16 cellular contexts compared by ENCODE assay signal in genomic region chr7:18694484-18694883, GRCh38.
DNase-seq lines count a peak whose midpoint lies in the region; ATAC-seq and TF ChIP-seq lines count a peak whose summit lies in the region.
"Had no signal": no experiment of that assay in that cellular context is flagged by ENCODE, and none has a peak within 500 bp of the region (broad histone marks: within the 10 kb centered on the region; RNA-seq: fewer than 3 reads in every experiment).

No MANE protein-coding gene starts in this region.

- no peaks in the 10 kb centered on the region for H3K36me3 ChIP-seq in left lung

- H3K9me3 Mint-ChIP-seq in mesothelial cell of epicardium: no peaks in the 10 kb centered on the region
- H3K9me3 Mint-ChIP-seq in activated T-helper 2 cell treated with anti-CD3 and anti-CD28 coated beads, Interferon-gamma antibody, Interleukin-2, Interleukin-4, amounts not matched to agents 10 μg/mL and 5 μg/mL and 100 μg/mL, durations not matched to agents 14 hours and 24 hours and 36 hours: no peaks in the 10 kb centered on the region
- H3K9me3 Mint-ChIP-seq: CD8-positive, alpha-beta T cell; GM23338; H9 had no signal

- no peaks in the 10 kb centered on the region for H3K36me3 Mint-ChIP-seq in mesothelial cell of epicardium
- no peaks in the 10 kb centered on the region for H3K36me3 Mint-ChIP-seq in activated T-helper 2 cell treated with anti-CD3 and anti-CD28 coated beads, Interferon-gamma antibody, Interleukin-2, Interleukin-4, amounts not matched to agents 10 μg/mL and 5 μg/mL and 100 μg/mL, durations not matched to agents 14 hours and 24 hours and 36 hours (ENCODE audit: low read depth)
- H3K36me3 Mint-ChIP-seq: CD4-positive, CD25-positive, alpha-beta regulatory T cell; CD8-positive, alpha-beta T cell had no signal

- H3K4me3 Mint-ChIP-seq in mesothelial cell of epicardium: no peak overlapping the region
- H3K4me3 Mint-ChIP-seq in activated T-helper 2 cell treated with anti-CD3 and anti-CD28 coated beads, Interferon-gamma antibody, Interleukin-2, Interleukin-4, amounts not matched to agents 10 μg/mL and 5 μg/mL and 100 μg/mL, durations not matched to agents 14 hours and 24 hours and 36 hours (ENCODE audit: low read depth): no peak overlapping the region
- H3K4me3 Mint-ChIP-seq: CD4-positive, CD25-positive, alpha-beta regulatory T cell; CD8-positive, alpha-beta T cell; GM23338; H9 had no signal

- H3K27ac Mint-ChIP-seq in mesothelial cell of epicardium: peak overlapping the region; percentile 63
- H3K27ac Mint-ChIP-seq in activated T-helper 2 cell treated with anti-CD3 and anti-CD28 coated beads, Interferon-gamma antibody, Interleukin-2, Interleukin-4, amounts not matched to agents 10 μg/mL and 5 μg/mL and 100 μg/mL, durations not matched to agents 14 hours and 24 hours and 36 hours: no peak overlapping the region
- H3K27ac Mint-ChIP-seq: CD4-positive, CD25-positive, alpha-beta regulatory T cell; CD8-positive, alpha-beta T cell; GM23338; H9 had no signal

- H3K4me3 ChIP-seq in left lung: no peak overlapping the region
- H3K4me3 ChIP-seq: BLaER1, GM23338 had no signal

- no peak overlapping the region for H3K27ac ChIP-seq in left lung
- H3K27ac ChIP-seq: BLaER1, C4-2B had no signal

- intact Hi-C loops in left lung (cut with DNase I): no loop called here
- intact Hi-C loops in activated T-helper 2 cell treated with anti-CD3 and anti-CD28 coated beads, Interferon-gamma antibody, Interleukin-2, Interleukin-4, amounts not matched to agents 10 μg/mL and 5 μg/mL and 100 μg/mL, durations not matched to agents 14 hours and 24 hours and 36 hours (cut with micrococcal nuclease): no loop called here

- no peaks in the 10 kb centered on the region for H3K27me3 Mint-ChIP-seq in mesothelial cell of epicardium (ENCODE audit: low read depth)
- no peaks in the 10 kb centered on the region for H3K27me3 Mint-ChIP-seq in activated T-helper 2 cell treated with anti-CD3 and anti-CD28 coated beads, Interferon-gamma antibody, Interleukin-2, Interleukin-4, amounts not matched to agents 10 μg/mL and 5 μg/mL and 100 μg/mL, durations not matched to agents 14 hours and 24 hours and 36 hours (ENCODE audit: low read depth)
- H3K27me3 Mint-ChIP-seq: CD4-positive, CD25-positive, alpha-beta regulatory T cell had no signal

- ATAC-seq in SK-N-SH treated with all-trans-retinoic acid at 6 μM for 48 hours: no peak
- ATAC-seq in left lung: no peak
- ATAC-seq: CD8-positive, alpha-beta T cell; GM23338; HCT116 had no signal

- TF ChIP-seq CTCF in mesothelial cell of epicardium (IDR thresholded peaks at IDR 0.05; ENCODE audit: unreplicated experiment): no peak
- TF ChIP-seq CTCF in left lung (IDR thresholded peaks at IDR 0.05): no peak

- H3K27me3 ChIP-seq in left lung: no peaks in the 10 kb centered on the region
- H3K27me3 ChIP-seq: BLaER1 had no signal

- no peaks in the 10 kb centered on the region for H3K9me3 ChIP-seq in left lung
- H3K9me3 ChIP-seq: BLaER1, Caco-2 had no signal

- no peaks in the 10 kb centered on the region for H3K4me1 ChIP-seq in left lung
- H3K4me1 ChIP-seq: BLaER1, Caco-2 had no signal

- DNase-seq in SK-N-DZ (ENCODE audit: low spot score): peak; percentile 98
- DNase-seq in mesothelial cell of epicardium (ENCODE audit: low spot score in 2 of 2, unreplicated experiment in 2 of 2): no peak
- DNase-seq in left lung: no peak
- no peak for DNase-seq in putamen (ENCODE audit: low spot score)
- DNase-seq in activated T-helper 2 cell treated with anti-CD3 and anti-CD28 coated beads, Interferon-gamma antibody, Interleukin-2, Interleukin-4, amounts not matched to agents 10 μg/mL and 5 μg/mL and 100 μg/mL, durations not matched to agents 14 hours and 24 hours and 36 hours (ENCODE audit: low spot score): no peak
- DNase-seq: Caco-2; CD4-positive, CD25-positive, alpha-beta regulatory T cell; CD8-positive, alpha-beta T cell; DMS153; DND-41; H9 had no signal

- peaks cover 67% of the 10 kb centered on the region for H3K4me1 Mint-ChIP-seq in mesothelial cell of epicardium
- no peaks in the 10 kb centered on the region for H3K4me1 Mint-ChIP-seq in activated T-helper 2 cell treated with anti-CD3 and anti-CD28 coated beads, Interferon-gamma antibody, Interleukin-2, Interleukin-4, amounts not matched to agents 10 μg/mL and 5 μg/mL and 100 μg/mL, durations not matched to agents 14 hours and 24 hours and 36 hours (ENCODE audit: low read depth)
- H3K4me1 Mint-ChIP-seq: H9 had no signal

TF ChIP-seq in SK-N-SH treated with all-trans-retinoic acid at 6 μM for 48 hours, 23 proteins besides CTCF, POLR2A, EP300 and RAD21 (continues in another document):
- TF ChIP-seq, protein P1, sequence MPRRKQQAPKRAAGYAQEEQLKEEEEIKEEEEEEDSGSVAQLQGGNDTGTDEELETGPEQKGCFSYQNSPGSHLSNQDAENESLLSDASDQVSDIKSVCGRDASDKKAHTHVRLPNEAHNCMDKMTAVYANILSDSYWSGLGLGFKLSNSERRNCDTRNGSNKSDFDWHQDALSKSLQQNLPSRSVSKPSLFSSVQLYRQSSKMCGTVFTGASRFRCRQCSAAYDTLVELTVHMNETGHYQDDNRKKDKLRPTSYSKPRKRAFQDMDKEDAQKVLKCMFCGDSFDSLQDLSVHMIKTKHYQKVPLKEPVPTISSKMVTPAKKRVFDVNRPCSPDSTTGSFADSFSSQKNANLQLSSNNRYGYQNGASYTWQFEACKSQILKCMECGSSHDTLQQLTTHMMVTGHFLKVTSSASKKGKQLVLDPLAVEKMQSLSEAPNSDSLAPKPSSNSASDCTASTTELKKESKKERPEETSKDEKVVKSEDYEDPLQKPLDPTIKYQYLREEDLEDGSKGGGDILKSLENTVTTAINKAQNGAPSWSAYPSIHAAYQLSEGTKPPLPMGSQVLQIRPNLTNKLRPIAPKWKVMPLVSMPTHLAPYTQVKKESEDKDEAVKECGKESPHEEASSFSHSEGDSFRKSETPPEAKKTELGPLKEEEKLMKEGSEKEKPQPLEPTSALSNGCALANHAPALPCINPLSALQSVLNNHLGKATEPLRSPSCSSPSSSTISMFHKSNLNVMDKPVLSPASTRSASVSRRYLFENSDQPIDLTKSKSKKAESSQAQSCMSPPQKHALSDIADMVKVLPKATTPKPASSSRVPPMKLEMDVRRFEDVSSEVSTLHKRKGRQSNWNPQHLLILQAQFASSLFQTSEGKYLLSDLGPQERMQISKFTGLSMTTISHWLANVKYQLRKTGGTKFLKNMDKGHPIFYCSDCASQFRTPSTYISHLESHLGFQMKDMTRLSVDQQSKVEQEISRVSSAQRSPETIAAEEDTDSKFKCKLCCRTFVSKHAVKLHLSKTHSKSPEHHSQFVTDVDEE (CRISPR knock-in tag; IDR thresholded peaks at IDR 0.05): 0 out of 2 replicates have a peak, but pooled peaks have one; percentile 9
- TF ChIP-seq ZNF8 (CRISPR knock-in tag; IDR thresholded peaks at IDR 0.05) (no peak), PPARA (CRISPR knock-in tag; IDR thresholded peaks at IDR 0.05; ENCODE audit: borderline replicate concordance) (no peak), TOX (CRISPR knock-in tag; IDR thresholded peaks at IDR 0.05; ENCODE audit: borderline replicate concordance) (no peak), PATZ1 (CRISPR knock-in tag; IDR thresholded peaks at IDR 0.05; ENCODE audit: borderline replicate concordance) (no peak), OSR1 (CRISPR knock-in tag; IDR thresholded peaks at IDR 0.05) (no peak), RARB (CRISPR knock-in tag; IDR thresholded peaks at IDR 0.05) (no peak), POU6F1 (CRISPR knock-in tag; IDR thresholded peaks at IDR 0.05; ENCODE audit: borderline replicate concordance, low read depth) (no peak), ESRRG (CRISPR knock-in tag; IDR thresholded peaks at IDR 0.05) (no peak), TCF4 (CRISPR knock-in tag; IDR thresholded peaks at IDR 0.05; ENCODE audit: borderline replicate concordance) (peak; percentile 44; the same call in 1 of the 2 replicates)
- TF ChIP-seq, protein P2, sequence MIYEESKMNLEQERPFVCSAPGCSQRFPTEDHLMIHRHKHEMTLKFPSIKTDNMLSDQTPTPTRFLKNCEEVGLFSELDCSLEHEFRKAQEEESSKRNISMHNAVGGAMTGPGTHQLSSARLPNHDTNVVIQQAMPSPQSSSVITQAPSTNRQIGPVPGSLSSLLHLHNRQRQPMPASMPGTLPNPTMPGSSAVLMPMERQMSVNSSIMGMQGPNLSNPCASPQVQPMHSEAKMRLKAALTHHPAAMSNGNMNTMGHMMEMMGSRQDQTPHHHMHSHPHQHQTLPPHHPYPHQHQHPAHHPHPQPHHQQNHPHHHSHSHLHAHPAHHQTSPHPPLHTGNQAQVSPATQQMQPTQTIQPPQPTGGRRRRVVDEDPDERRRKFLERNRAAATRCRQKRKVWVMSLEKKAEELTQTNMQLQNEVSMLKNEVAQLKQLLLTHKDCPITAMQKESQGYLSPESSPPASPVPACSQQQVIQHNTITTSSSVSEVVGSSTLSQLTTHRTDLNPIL (CRISPR knock-in tag; IDR thresholded peaks at IDR 0.05; ENCODE audit: low read depth): no peak
